In the genomic region with DNA sequence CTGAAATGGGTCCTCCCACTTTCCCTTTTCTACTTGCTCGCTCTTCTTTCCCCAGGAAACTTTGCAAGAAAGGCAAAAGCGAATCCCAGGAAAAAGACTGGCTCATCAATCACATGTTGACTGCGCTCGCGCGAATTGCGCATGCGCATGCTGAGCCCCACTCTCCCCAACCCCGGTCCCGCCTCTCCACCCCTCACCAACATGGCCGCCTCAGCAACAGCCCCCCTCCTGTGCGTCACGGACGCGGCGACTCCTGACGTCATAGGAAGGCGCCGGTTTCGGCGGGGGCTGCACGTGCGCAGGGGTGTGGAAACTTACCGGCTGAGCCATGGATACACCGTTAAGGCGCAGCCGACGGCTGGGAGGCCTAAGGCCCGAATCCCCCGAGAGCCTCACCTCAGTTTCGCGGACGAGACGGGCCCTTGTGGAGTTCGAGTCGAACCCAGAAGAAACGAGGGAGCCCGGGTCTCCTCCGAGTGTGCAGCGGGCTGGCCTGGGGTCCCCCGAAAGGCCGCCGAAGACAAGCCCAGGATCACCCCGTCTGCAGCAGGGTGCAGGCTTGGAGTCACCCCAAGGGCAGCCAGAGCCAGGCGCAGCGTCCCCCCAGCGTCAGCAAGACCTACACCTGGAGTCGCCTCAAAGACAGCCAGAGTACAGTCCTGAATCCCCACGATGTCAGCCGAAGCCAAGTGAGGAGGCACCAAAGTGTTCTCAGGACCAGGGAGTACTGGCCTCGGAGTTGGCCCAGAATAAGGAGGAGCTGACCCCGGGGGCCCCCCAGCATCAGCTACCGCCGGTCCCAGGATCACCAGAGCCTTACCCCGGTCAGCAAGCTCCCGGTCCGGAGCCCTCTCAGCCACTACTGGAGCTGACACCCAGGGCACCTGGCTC, we compare ENCODE assay signal across 8 cellular contexts. TPM values are rescaled to one million over a fixed set of nuclear protein-coding genes. Genes with fewer than 3 reads are reported as not detected.
DNase-seq lines count a peak whose midpoint lies in the region; ATAC-seq, FAIRE-seq and TF ChIP-seq lines count a peak whose summit lies in the region.

A gene with protein sequence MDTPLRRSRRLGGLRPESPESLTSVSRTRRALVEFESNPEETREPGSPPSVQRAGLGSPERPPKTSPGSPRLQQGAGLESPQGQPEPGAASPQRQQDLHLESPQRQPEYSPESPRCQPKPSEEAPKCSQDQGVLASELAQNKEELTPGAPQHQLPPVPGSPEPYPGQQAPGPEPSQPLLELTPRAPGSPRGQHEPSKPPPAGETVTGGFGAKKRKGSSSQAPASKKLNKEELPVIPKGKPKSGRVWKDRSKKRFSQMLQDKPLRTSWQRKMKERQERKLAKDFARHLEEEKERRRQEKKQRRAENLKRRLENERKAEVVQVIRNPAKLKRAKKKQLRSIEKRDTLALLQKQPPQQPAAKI (plus strand): TSS at position 317 of the 891 bp plus-strand sequence. CDS start 12 bp downstream, at position 329.

- WGBS in HUES64: under 1% methylated on average over 57 of the region's 57 CpGs

- no peaks in the 10 kb centered on the region for H3K9me3 ChIP-seq in HUES64 (ENCODE audit: insufficient read depth, low read depth, low read length)

- DNase-seq in D721Med (ENCODE audit: insufficient read length, low spot score) (peak; percentile 99), OCI-M1 (lab: John Stamatoyannopoulos, UW) (peak; percentile 96), activated T-cell treated with anti-CD3 and anti-CD28 coated beads for 4 hours (peak; percentile 100), epithelial cell of esophagus (ENCODE audit: low read depth) (peak; percentile 96), middle frontal gyrus (ENCODE audit: extremely low spot score, low spot score) (peak; percentile 91)
- peak; percentile 96 to 99 for DNase-seq in stimulated activated CD8-positive, alpha-beta memory T cell treated with anti-CD3 and anti-CD28 coated beads, Interleukin-2, amount 100 ng/mL, for 1 hour (ENCODE audit: low read depth in 2 of 2)

- FAIRE-seq in D721Med (lab: Jason Lieb, UNC): no peak

- TF ChIP-seq CTCF in D721Med (IDR thresholded peaks at IDR 0.05; ENCODE audit: insufficient read depth, missing control alignments): no peak
- no peak for TF ChIP-seq CTCF in epithelial cell of esophagus (IDR thresholded peaks at IDR 0.05; ENCODE audit: insufficient read depth, low read depth, low read length, missing control alignments)

- peaks cover 16% of the 10 kb centered on the region; the same call in 1 of the 2 replicates for H3K4me1 ChIP-seq in HUES64 (ENCODE audit: insufficient read depth, low read length)

- peak within 1 kb of the TSS; percentile 88 for H3K9ac ChIP-seq in HUES64 (ENCODE audit: low read depth, low read length)

- H3K27me3 ChIP-seq in HUES64 (ENCODE audit: insufficient read depth, low read length): no peaks in the 10 kb centered on the region

- H3K36me3 ChIP-seq in HUES64 (ENCODE audit: insufficient read depth, low read length): peaks cover 14% of the 10 kb centered on the region

- ATAC-seq in GM21447 (IDR thresholded peaks at IDR 0.05; ENCODE audit: unreplicated experiment): peak; percentile 76

- H3K4me3 ChIP-seq in HUES64 (ENCODE audit: low read length) (peak within 1 kb of the TSS; percentile 82), epithelial cell of esophagus (ENCODE audit: low read length) (peak within 1 kb of the TSS; percentile 64)

- peak within 1 kb of the TSS; percentile 57; the same call in 1 of the 2 replicates for H3K27ac ChIP-seq in HUES64 (ENCODE audit: low read depth, low read length)

RNA-seq across cellular contexts. Expression of the gene that starts here (rescaled TPM):
- 62.1 TPM for polyA plus RNA-seq in HUES64 (2013, experiment 1 of 2)
- 52.6 TPM for polyA plus RNA-seq in HUES64 (2013, experiment 2 of 2)

Comparison
In these comparisons a context has a peak if more than half of its experiments do, and no peak if none do; other contexts are left out.
1. Peak in every context shown above with its lines: DNase-seq, ATAC-seq, H3K4me3 ChIP-seq and H3K27ac ChIP-seq.